Comparison of ENCODE assay signal across 8 cellular contexts in the genomic region with DNA sequence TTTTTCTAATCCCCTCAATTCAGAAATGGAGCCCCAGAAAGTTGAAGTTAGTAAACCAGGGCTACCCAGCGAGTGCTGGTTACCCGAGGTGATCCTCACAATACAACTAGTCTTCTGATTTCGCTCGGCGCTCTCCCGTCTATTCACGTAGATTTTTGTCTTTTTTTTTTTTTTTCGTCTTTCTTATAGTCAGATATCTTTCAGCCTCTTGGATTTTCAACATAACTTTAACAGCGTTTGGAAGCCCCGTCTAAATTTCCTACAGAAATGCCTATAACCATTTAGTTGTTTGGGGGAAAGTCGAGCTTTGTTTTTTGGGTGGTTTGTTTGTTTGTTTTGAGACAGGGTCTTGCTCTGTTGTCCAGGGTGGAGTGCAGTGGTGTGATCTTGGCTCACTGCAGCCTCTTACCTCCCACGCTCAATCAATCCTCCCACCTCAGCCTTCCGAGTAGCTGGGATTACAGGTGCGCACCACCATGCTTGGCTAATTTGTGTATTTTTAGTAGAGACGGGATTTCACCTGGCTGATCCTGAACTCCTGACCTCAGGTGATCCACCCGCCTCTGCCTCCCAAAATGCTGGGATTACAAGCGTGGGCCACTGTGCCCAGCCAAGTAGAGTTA. TPM values are rescaled to one million over a fixed set of nuclear protein-coding genes. Genes with fewer than 3 reads are reported as not detected.
DNase-seq lines count a peak whose midpoint lies in the region; ATAC-seq, FAIRE-seq and TF ChIP-seq lines count a peak whose summit lies in the region.

No MANE protein-coding gene starts in this region.

- in situ Hi-C loops in HepG2 (cut with HindIII; ENCODE audit: extremely low pct_ligation_motif_present, low pct_unique_long_range_greater_than_20kb), result no loop called here

- intact Hi-C loops in HepG2 (cut with micrococcal nuclease; ENCODE audit: unreplicated experiment) (no loop called here), testis (cut with DNase I; ENCODE audit: low total_unique reads) (no loop called here)

- TF ChIP-seq EP300 in HepG2 (IDR thresholded peaks at IDR 0.05; ENCODE audit: low read depth in 2 of 2, low read length in 2 of 2) (no peak), HepG2 (CRISPR knock-in tag; IDR thresholded peaks at IDR 0.05; ENCODE audit: borderline replicate concordance) (no peak)

- H3K4me2 ChIP-seq in HepG2 (ENCODE audit: low read depth, low read length), result peak overlapping the region; percentile 76

- peaks cover 25% of the 10 kb centered on the region for H3K4me1 ChIP-seq in HepG2 (ENCODE audit: insufficient read depth, low read length)
- no peaks in the 10 kb centered on the region for H3K4me1 ChIP-seq in testis

- POLR2A ChIA-PET in HepG2 (lab: Yijun Ruan, JAX), result interaction anchor here (0.7 to 3.6 kb wide), 21 partner anchors 10 to 753 kb away, joined by 3 to 96 read pairs (median 5); partner anchors contain the start of genes DNAJC28, DONSON, GART and IFNAR1

- H3K27ac ChIP-seq in angular gyrus (ENCODE audit: low read depth, low read length) (peak overlapping the region; percentile 64), HepG2 (ENCODE audit: extremely low read length, insufficient read depth, low read length) (peak overlapping the region; percentile 86), testis (peak overlapping the region; percentile 74 to 90)

- TF ChIP-seq POLR2A in HepG2 (IDR thresholded peaks at IDR 0.05; ENCODE audit: insufficient read depth in 1 of 2, low read depth in 2 of 2, low read length in 2 of 2), result no peak
- TF ChIP-seq POLR2A in testis (IDR thresholded peaks at IDR 0.05), result no peak

- H3K79me2 ChIP-seq in HepG2 (ENCODE audit: insufficient read depth, low read length), result peaks cover 13% of the 10 kb centered on the region

- 8% methylated on average over 17 of the region's 17 CpGs for WGBS in HepG2 (ENCODE audit: low lambda C conversion rate)
- 12 to 21% methylated on average over 17 of the region's 17 CpGs for WGBS in testis, 2 donors

- no peak for TF ChIP-seq RAD21 in HepG2 (CRISPR knock-in tag; IDR thresholded peaks at IDR 0.05)

- H3K4me3 ChIP-seq in HepG2 (replicated peaks in 1 of 3; ENCODE audit: insufficient read depth in 1 of 3, low read depth in 2 of 3, low read length in 3 of 3), result peak overlapping the region; percentile 62 to 85 (median 65)
- H3K4me3 ChIP-seq in testis, result peak overlapping the region; percentile 94 to 96

- FAIRE-seq in HepG2 (lab: Jason Lieb, UNC), result no peak

- CTCF ChIA-PET in HepG2 (lab: Yijun Ruan, JAX; ENCODE audit: low intra/inter-chr PET ratio, low total read pairs), result no interaction called here

- no peaks in the 10 kb centered on the region for H4K20me1 ChIP-seq in HepG2 (ENCODE audit: insufficient read depth, low read length)

- H3K27me3 ChIP-seq in HepG2 (ENCODE audit: control insufficient read depth in 1 of 2, insufficient read depth in 2 of 2, low read length in 2 of 2), result no peaks in the 10 kb centered on the region; a peak in 1 of 5 replicates
- H3K27me3 ChIP-seq in testis, result no peaks in the 10 kb centered on the region

- TSS peak; percentile 93 for BruUV-seq in HepG2 (replicated peaks; lab: Mats Ljungman, UMichigan)

- H3K9me3 ChIP-seq in HepG2 (ENCODE audit: low read length) (no peaks in the 10 kb centered on the region), testis (no peaks in the 10 kb centered on the region)

- H3K36me3 ChIP-seq in HepG2 (replicated peaks in 1 of 2; ENCODE audit: control insufficient read depth in 1 of 2, insufficient read depth in 2 of 2, low read length in 2 of 2), result no peaks in the 10 kb centered on the region
- H3K36me3 ChIP-seq in testis (ENCODE audit: low read depth, missing control alignments), result no peaks in the 10 kb centered on the region

- ATAC-seq in HepG2 (no peak), GM18861 (IDR thresholded peaks at IDR 0.05; ENCODE audit: unreplicated experiment) (no peak)

- TF ChIP-seq CTCF in HepG2 (CRISPR knock-in tag; IDR thresholded peaks at IDR 0.05) (no peak), testis (IDR thresholded peaks at IDR 0.05) (no peak)

- H3K9ac ChIP-seq in HepG2 (ENCODE audit: insufficient read depth, low read depth, low read length), result peak overlapping the region; percentile 90

- peak; percentile 42 for DNase-seq in activated CD8-positive, alpha-beta memory T cell treated with anti-CD3 and anti-CD28 coated beads for 24 hours
- DNase-seq in activated CD8-positive, alpha-beta memory T cell treated with anti-CD3 and anti-CD28 coated beads, Interleukin-2, amount 50 U/mL, for 48 hours, result no peak
- DNase-seq in HepG2 (ENCODE audit: low spot score) (no peak), testis (no peak), iPS-NIHi7 (ENCODE audit: extremely low spot score) (no peak), germinal center (ENCODE audit: low spot score) (no peak)

- H2AFZ ChIP-seq in HepG2 (ENCODE audit: low read length), result peak overlapping the region; percentile 96

TF ChIP-seq in HepG2, 621 proteins besides CTCF, POLR2A, EP300 and RAD21 (continues in another document):
- TF ChIP-seq FOXK2 (IDR thresholded peaks at IDR 0.05) (no peak), ZNF121 (CRISPR knock-in tag; IDR thresholded peaks at IDR 0.05) (peak; percentile 92), NAIF1 (CRISPR knock-in tag; IDR thresholded peaks at IDR 0.05; ENCODE audit: borderline replicate concordance) (peak; percentile 31; the same call in 1 of the 2 replicates), MBNL3 (CRISPR knock-in tag; conservative IDR thresholded peaks at IDR 0.05) (no peak)

RNA-seq across cellular contexts. Expression of gene TMEM50B, which starts 0.8 kb away (rescaled TPM):
- total RNA-seq in HepG2 (2016; rRNA removed; fragmentation: Illumina TruSeq; extraction: Trizol) (13.9 and 29.9 TPM in 2 replicates), testis (100 to 1,000 TPM in 1 of 2 donors, 10 to 100 TPM in 1; 57.8 to 115 TPM)
- total RNA-seq in HepG2 (2016; cell fraction: cytosol; rRNA removed; fragmentation: Illumina TruSeq; extraction: Trizol; ENCODE audit: low read depth), result 12.1 and 12.6 TPM in 2 replicates
- 18.2 and 31.9 TPM in 2 replicates for total RNA-seq in HepG2 (2016; cell fraction: insoluble cytoplasmic fraction; rRNA removed; fragmentation: Illumina TruSeq; extraction: Trizol)
- 17.4 and 19.9 TPM in 2 replicates for total RNA-seq in HepG2 (2016; cell fraction: membrane; rRNA removed; fragmentation: Illumina TruSeq; extraction: Trizol)
- total RNA-seq in HepG2 (2016; cell fraction: nucleus; rRNA removed; fragmentation: Illumina TruSeq; extraction: Trizol), result 43.0 and 47.6 TPM in 2 replicates
- polyA plus RNA-seq in HepG2 (2011; rRNA removed) (45.4 and 46.3 TPM in 2 replicates), testis (ENCODE audit: insufficient read depth, low read depth, low replicate concordance) (70.6 TPM)
- polyA plus RNA-seq in HepG2 (2011; cell fraction: cytosol; rRNA removed), result 8.9 and 18.9 TPM in 2 replicates
- polyA plus RNA-seq in HepG2 (2011; cell fraction: nucleus; rRNA removed), result 109 and 139 TPM in 2 replicates
- 15.9 and 21.7 TPM in 2 replicates for polyA plus RNA-seq in HepG2 (2012)
- polyA plus RNA-seq in HepG2 (2016; cell fraction: cytosol; fragmentation: Illumina TruSeq; extraction: Trizol; ENCODE audit: low read depth), result 10.5 and 13.5 TPM in 2 replicates
- 14.7 and 18.5 TPM in 2 replicates for polyA plus RNA-seq in HepG2 (2016; cell fraction: insoluble cytoplasmic fraction; fragmentation: Illumina TruSeq; extraction: Trizol; ENCODE audit: low read depth)
- 14.4 and 16.8 TPM in 2 replicates for polyA plus RNA-seq in HepG2 (2016; cell fraction: membrane; fragmentation: Illumina TruSeq; extraction: Trizol; ENCODE audit: low read depth)
- polyA plus RNA-seq in HepG2 (2016; cell fraction: nucleus; fragmentation: Illumina TruSeq; extraction: Trizol; ENCODE audit: insufficient read depth, low read depth), result 104 and 105 TPM in 2 replicates
- 4.7 and 5.8 TPM in 2 replicates for polyA minus RNA-seq in HepG2 (2011; rRNA and poly(A)+ RNA removed; ENCODE audit: low replicate concordance)
- polyA minus RNA-seq in HepG2 (2011; cell fraction: cytosol; rRNA and poly(A)+ RNA removed), result 3.8 and 6.8 TPM in 2 replicates
- 23.4 and 29.6 TPM in 2 replicates for polyA minus RNA-seq in HepG2 (2011; cell fraction: nucleus; rRNA and poly(A)+ RNA removed)

RNA-seq across cellular contexts. Expression of gene DNAJC28, which starts 10.9 kb away (rescaled TPM):
- 2.5 and 3.3 TPM in 2 replicates for total RNA-seq in HepG2 (2016; rRNA removed; fragmentation: Illumina TruSeq; extraction: Trizol)
- total RNA-seq in HepG2 (2016; cell fraction: cytosol; rRNA removed; fragmentation: Illumina TruSeq; extraction: Trizol; ENCODE audit: low read depth), result 0.35 and 0.71 TPM in 2 replicates
- total RNA-seq in HepG2 (2016; cell fraction: insoluble cytoplasmic fraction; rRNA removed; fragmentation: Illumina TruSeq; extraction: Trizol), result 2.5 and 2.7 TPM in 2 replicates
- 1.2 and 1.7 TPM in 2 replicates for total RNA-seq in HepG2 (2016; cell fraction: membrane; rRNA removed; fragmentation: Illumina TruSeq; extraction: Trizol)
- total RNA-seq in HepG2 (2016; cell fraction: nucleus; rRNA removed; fragmentation: Illumina TruSeq; extraction: Trizol), result 1.7 and 3.3 TPM in 2 replicates
- 1.1 and 1.5 TPM in 2 replicates for polyA plus RNA-seq in HepG2 (2011; rRNA removed)
- 0.54 and 1.0 TPM in 2 replicates for polyA plus RNA-seq in HepG2 (2011; cell fraction: cytosol; rRNA removed)
- 0.63 and 1.3 TPM in 2 replicates for polyA plus RNA-seq in HepG2 (2011; cell fraction: nucleus; rRNA removed)
- 1.1 and 1.2 TPM in 2 replicates for polyA plus RNA-seq in HepG2 (2012)
- polyA plus RNA-seq in HepG2 (2016; cell fraction: cytosol; fragmentation: Illumina TruSeq; extraction: Trizol; ENCODE audit: low read depth), result 0.41 and 0.62 TPM in 2 replicates
- 2.8 and 2.9 TPM in 2 replicates for polyA plus RNA-seq in HepG2 (2016; cell fraction: insoluble cytoplasmic fraction; fragmentation: Illumina TruSeq; extraction: Trizol; ENCODE audit: low read depth)
- 0.46 and 0.74 TPM in 2 replicates for polyA plus RNA-seq in HepG2 (2016; cell fraction: membrane; fragmentation: Illumina TruSeq; extraction: Trizol; ENCODE audit: low read depth)
- 3.3 and 3.5 TPM in 2 replicates for polyA plus RNA-seq in HepG2 (2016; cell fraction: nucleus; fragmentation: Illumina TruSeq; extraction: Trizol; ENCODE audit: insufficient read depth, low read depth)
- 0.10 and 0.16 TPM in 2 replicates for polyA minus RNA-seq in HepG2 (2011; rRNA and poly(A)+ RNA removed; ENCODE audit: low replicate concordance)
- polyA minus RNA-seq in HepG2 (2011; cell fraction: cytosol; rRNA and poly(A)+ RNA removed), result 0.40 and 0.70 TPM in 2 replicates
- 1.8 and 3.1 TPM in 2 replicates for polyA minus RNA-seq in HepG2 (2011; cell fraction: nucleus; rRNA and poly(A)+ RNA removed)
- total RNA-seq in testis, result 1 to 10 TPM; 7.3 to 9.3 TPM
- polyA plus RNA-seq in testis (ENCODE audit: insufficient read depth, low read depth, low replicate concordance), result 9.3 TPM
